Comparison of ENCODE assay signal across 25 cellular contexts in the genomic region with DNA sequence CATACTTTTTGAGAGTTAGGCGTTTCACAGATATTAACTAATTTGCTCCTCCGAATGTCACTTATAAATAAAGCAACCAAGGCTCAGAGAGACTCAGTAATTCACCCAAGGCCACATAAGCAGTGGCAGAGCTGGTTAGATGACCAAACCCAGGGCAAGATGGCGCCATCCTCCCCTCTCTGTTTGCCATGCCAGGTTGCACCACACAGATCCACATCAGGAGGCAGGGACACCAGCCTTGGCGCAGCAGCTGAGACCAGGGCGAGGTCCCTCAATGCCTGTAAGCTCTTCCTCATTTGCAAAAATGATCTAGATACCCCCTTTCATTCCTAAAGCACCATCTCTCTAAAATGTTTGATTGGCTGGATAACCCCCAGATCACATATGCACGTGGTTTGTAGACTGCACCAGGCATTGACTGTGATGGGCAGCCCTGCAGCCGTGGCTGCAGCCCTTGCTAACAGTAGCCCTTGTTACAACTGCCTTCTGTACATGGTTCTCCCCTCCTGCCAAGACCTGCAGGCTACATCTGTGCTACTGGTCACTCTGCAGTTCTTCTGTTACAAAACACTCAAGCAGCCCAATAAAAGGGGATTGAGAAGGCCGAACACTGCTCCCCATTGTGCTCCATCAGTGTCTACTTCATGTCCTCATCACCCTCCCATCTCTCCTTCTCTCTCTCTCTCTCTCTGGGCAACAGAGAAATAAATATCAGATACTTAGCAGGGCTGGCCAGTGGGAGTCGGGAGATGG.
DNase-seq lines count a peak whose midpoint lies in the region; TF ChIP-seq lines count a peak whose summit lies in the region.
"Had no signal": no experiment of that assay in that cellular context is flagged by ENCODE, and none has a peak within 500 bp of the region (broad histone marks: within the 10 kb centered on the region; RNA-seq: fewer than 3 reads in every experiment).

No MANE protein-coding gene starts in this region.

- H3K4me1 ChIP-seq in transverse colon, result peaks cover 0 to 4% (median 0%) of the 10 kb centered on the region in 4 donors
- H3K4me1 ChIP-seq: psoas muscle had no signal

- no peaks in the 10 kb centered on the region for H3K36me3 ChIP-seq in transverse colon
- H3K36me3 ChIP-seq: BLaER1, suprapubic skin, WERI-Rb-1 had no signal

- no peak for TF ChIP-seq EP300 in transverse colon (IDR thresholded peaks at IDR 0.05; ENCODE audit: low read depth)

- WGBS in transverse colon (ENCODE audit: low coverage in 1 of 2), 2 donors, result 86 to 89% methylated on average over 4 to 9 of the region's 9 CpGs

- intact Hi-C loops in posterior cingulate gyrus (cut with DNase I), result no loop called here
- intact Hi-C loops in transverse colon (cut with DNase I; ENCODE audit: low total_unique reads), result no loop called here

- H3K4me3 ChIP-seq in transverse colon, result no peak overlapping the region
- H3K4me3 ChIP-seq: BLaER1, psoas muscle, skin epidermis, suprapubic skin had no signal

- H3K27me3 ChIP-seq in transverse colon, result peaks cover 3% of the 10 kb centered on the region

- in situ Hi-C loops in G401 (cut with HindIII; ENCODE audit: low sequenced_read_pairs) (no loop called here), transverse colon (cut with MboI; ENCODE audit: low pct_ligation_motif_present in 1 of 4, low pct_unique_long_range_greater_than_20kb in 1 of 4, low sequenced_read_pairs in 3 of 4) (no loop called here)

- TF ChIP-seq POLR2A in transverse colon (IDR thresholded peaks at IDR 0.05), result no peak

- DNase-seq in G401 (ENCODE audit: low spot score) (peak; percentile 20), cerebellum (ENCODE audit: low spot score) (peak; percentile 15), inferior parietal cortex (ENCODE audit: extremely low spot score) (peak; percentile 78), posterior cingulate gyrus (peak in 8 of 10 donors; percentile 56 to 96 (median 71)), amniotic stem cell (lab: John Stamatoyannopoulos, UW) (no peak), COLO668 (lab: John Stamatoyannopoulos, UW; ENCODE audit: unreplicated experiment) (no peak), transverse colon (no peak)
- DNase-seq in activated naive CD4-positive, alpha-beta T cell treated with Interleukin-2 at 50 U/mL for 16 hours, result no peak
- DNase-seq: activated CD4-positive, alpha-beta T cell treated with anti-CD3 and anti-CD28 coated beads, Interleukin-2, amount 10 ng/mL, durations not matched to agents 24 days and 14 days; activated naive CD4-positive, alpha-beta T cell; activated T-cell treated with anti-CD3 and anti-CD28 coated beads, Interleukin-2, amount 50 U/mL, for 48 hours; immature natural killer cell; left ventricle myocardium superior; NCI-H1092 treated with DMSO at 0.1 percent for 48 hours; NCI-H2029; NCI-H226; NCI-H774; nephron progenitor cell; psoas muscle; stimulated activated CD4-positive, alpha-beta T cell treated with anti-CD3 and anti-CD28 coated beads, Interleukin-1b, Interleukin-23, amount 100 ng/mL, for 48 hours; WERI-Rb-1 had no signal

- H3K27ac ChIP-seq in transverse colon, result no peak overlapping the region
- H3K27ac ChIP-seq: BLaER1, epithelial cell of prostate, psoas muscle, skin epidermis, suprapubic skin, WERI-Rb-1 had no signal

- H3K9me3 ChIP-seq in transverse colon, result no peaks in the 10 kb centered on the region
- H3K9me3 ChIP-seq: BLaER1, psoas muscle, suprapubic skin had no signal

- no peak for TF ChIP-seq CTCF in transverse colon (IDR thresholded peaks at IDR 0.05)

Comparison
In these comparisons a context has a peak if more than half of its experiments do, and no peak if none do; other contexts are left out.
1. DNase-seq: peak in G401 (single experiment), cerebellum (single experiment), inferior parietal cortex (single experiment) and posterior cingulate gyrus (8 of 10); none in amniotic stem cell (single experiment), activated naive CD4-positive, alpha-beta T cell treated with Interleukin-2 at 50 U/mL for 16 hours (single experiment), COLO668 (single experiment) and transverse colon (single experiment).